Comparison of ENCODE assay signal across 8 cellular contexts in the genomic region with DNA sequence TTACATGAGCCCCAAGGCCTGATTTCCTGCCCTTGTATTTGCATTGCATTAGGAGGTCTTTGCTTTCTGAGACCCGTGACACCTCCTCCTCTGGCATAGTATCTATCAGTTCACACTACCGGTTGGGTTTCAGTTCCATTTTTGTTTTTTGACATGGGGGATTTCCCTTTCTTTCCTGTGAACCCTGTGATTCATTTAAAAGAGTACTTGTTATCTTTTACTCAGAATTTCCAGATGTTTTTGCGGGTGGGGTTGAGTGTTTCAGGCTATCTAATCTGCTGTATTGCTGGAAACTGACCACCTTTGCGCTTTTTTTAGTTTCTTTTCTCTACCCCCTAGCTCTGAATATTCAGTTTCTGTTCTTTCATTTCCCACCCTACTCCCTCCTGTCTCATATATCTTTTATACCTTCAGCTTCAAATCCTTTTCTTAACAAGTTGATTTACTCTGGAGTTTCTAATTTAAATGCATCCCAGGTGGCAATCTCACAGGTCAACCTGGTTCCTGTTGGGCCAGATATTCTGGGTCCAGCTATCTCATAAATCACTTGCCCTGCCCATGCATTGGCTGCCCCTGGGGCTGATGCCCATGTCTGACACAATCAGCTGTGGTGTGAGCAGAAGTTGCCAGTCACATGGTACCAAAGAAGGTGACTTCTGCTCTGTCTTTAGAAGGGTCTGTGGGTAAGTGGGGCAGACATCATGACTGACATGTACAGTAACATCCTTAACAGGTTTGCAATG. TPM values are rescaled to one million over a fixed set of nuclear protein-coding genes. Genes with fewer than 3 reads are reported as not detected.
DNase-seq lines count a peak whose midpoint lies in the region; ATAC-seq, FAIRE-seq and TF ChIP-seq lines count a peak whose summit lies in the region.

No MANE protein-coding gene starts in this region.

- TF ChIP-seq CTCF in kidney (IDR thresholded peaks at IDR 0.05; ENCODE audit: borderline replicate concordance, extremely low read depth, insufficient read depth) = no peak

- peak; percentile 71 for ATAC-seq in HG03066 (IDR thresholded peaks at IDR 0.05; ENCODE audit: low read depth, unreplicated experiment)
- peak; percentile 85 for ATAC-seq in T-helper 17 cell
- peak; percentile 86 for ATAC-seq in central memory CD8-positive, alpha-beta T cell (replicated peaks; ENCODE audit: extremely low read depth, poor library complexity, severe bottlenecking)

- intact Hi-C loops in kidney (cut with DNase I) = no loop called here

- no peak for FAIRE-seq in kidney (lab: Jason Lieb, UNC)

- peaks cover 16% of the 10 kb centered on the region for H3K4me1 Mint-ChIP-seq in T-helper 17 cell
- peaks cover 23% of the 10 kb centered on the region for H3K4me1 Mint-ChIP-seq in central memory CD8-positive, alpha-beta T cell

- H3K36me3 Mint-ChIP-seq in T-helper 17 cell (ENCODE audit: low read depth) = no peaks in the 10 kb centered on the region
- H3K36me3 Mint-ChIP-seq in central memory CD8-positive, alpha-beta T cell (ENCODE audit: insufficient read depth) = peaks cover 11% of the 10 kb centered on the region

- peak; percentile 48 for DNase-seq in GM19238 (ENCODE audit: insufficient read length, low spot score)
- DNase-seq in T-helper 17 cell = no peak
- DNase-seq in central memory CD8-positive, alpha-beta T cell (ENCODE audit: low spot score in 2 of 2) = peak; percentile 25 to 53
- peak; percentile 58 for DNase-seq in stimulated activated CD4-positive, alpha-beta T cell treated with anti-CD3 and anti-CD28 coated beads, Interleukin-2, amount 100 ng/mL, for 4 hours (ENCODE audit: low read depth)
- DNase-seq in kidney = no peak
- DNase-seq in RKO (ENCODE audit: low spot score) = no peak
- no peak for DNase-seq in NCI-H526 treated with DMSO at 0.1 percent for 48 hours (lab: John Stamatoyannopoulos, UW)

- peak overlapping the region; percentile 85 for H3K4me3 Mint-ChIP-seq in T-helper 17 cell
- H3K4me3 Mint-ChIP-seq in central memory CD8-positive, alpha-beta T cell = peak overlapping the region; percentile 63

- H3K27ac Mint-ChIP-seq in T-helper 17 cell = peak overlapping the region; percentile 91
- peak overlapping the region; percentile 97 for H3K27ac Mint-ChIP-seq in central memory CD8-positive, alpha-beta T cell (ENCODE audit: low read depth)

- no peak overlapping the region for H3K4me3 ChIP-seq in kidney (ENCODE audit: low read length in 2 of 2)

- H3K9me3 Mint-ChIP-seq in central memory CD8-positive, alpha-beta T cell = no peaks in the 10 kb centered on the region

- no peaks in the 10 kb centered on the region for H3K4me1 ChIP-seq in kidney (ENCODE audit: control insufficient read depth in 1 of 2, insufficient read depth in 1 of 2, low read depth in 1 of 2, low read length in 2 of 2)

- H3K9me3 ChIP-seq in T-helper 17 cell (ENCODE audit: control insufficient read depth, low read length, poor library complexity, severe bottlenecking) (no peaks in the 10 kb centered on the region), kidney (ENCODE audit: control insufficient read depth in 1 of 2, low read length in 2 of 2) (no peaks in the 10 kb centered on the region)

- H3K27ac ChIP-seq in kidney (ENCODE audit: low read depth in 2 of 2, low read length in 2 of 2) = no peak overlapping the region

- H3K27me3 Mint-ChIP-seq in T-helper 17 cell = no peaks in the 10 kb centered on the region
- no peaks in the 10 kb centered on the region for H3K27me3 Mint-ChIP-seq in central memory CD8-positive, alpha-beta T cell

- no peaks in the 10 kb centered on the region for H3K36me3 ChIP-seq in kidney (ENCODE audit: control insufficient read depth in 1 of 2, insufficient read depth in 2 of 2, low read length in 2 of 2)

- H3K9ac ChIP-seq in kidney (ENCODE audit: low read length in 2 of 2) = no peak overlapping the region

RNA-seq across cellular contexts. Expression of a gene that starts 14.3 kb away (rescaled TPM):
- total RNA-seq in T-helper 17 cell (10 to 100 TPM; 55.4 to 58.2 TPM), kidney (38.8 TPM)
- 4.9 TPM for polyA plus RNA-seq in kidney (ENCODE audit: insufficient read depth, low read depth, low replicate concordance)

Comparison
In these comparisons a context has a peak if more than half of its experiments do, and no peak if none do; other contexts are left out.
1. DNase-seq: peak in GM19238 (single experiment), central memory CD8-positive, alpha-beta T cell (2 of 2) and stimulated activated CD4-positive, alpha-beta T cell treated with anti-CD3 and anti-CD28 coated beads, Interleukin-2, amount 100 ng/mL, for 4 hours (single experiment); none in T-helper 17 cell (0 of 3), kidney (single experiment), RKO (single experiment) and NCI-H526 treated with DMSO at 0.1 percent for 48 hours (single experiment).
2. Peak in every context shown above with its lines, with median percentiles within 50 percentile points of each other: ATAC-seq.